In genomic region chr3:100114413-100115030, GRCh38 we compare ENCODE assay signal across 14 cellular contexts. TPM values are rescaled to one million over a fixed set of nuclear protein-coding genes. Genes with fewer than 3 reads are reported as not detected.
DNase-seq lines count a peak whose midpoint lies in the region; ATAC-seq and TF ChIP-seq lines count a peak whose summit lies in the region.
"Had no signal": no experiment of that assay in that cellular context is flagged by ENCODE, and none has a peak within 500 bp of the region (broad histone marks: within the 10 kb centered on the region; RNA-seq: fewer than 3 reads in every experiment).

Gene FILIP1L (minus strand): TSS chr3:100114501.

- ATAC-seq in thoracic aorta (ENCODE audit: insufficient number of reproducible peaks, low FRiP score, low read depth) = no peak
- ATAC-seq in GM21381 (IDR thresholded peaks at IDR 0.05; ENCODE audit: unreplicated experiment) = no peak
- ATAC-seq in GM19035 (IDR thresholded peaks at IDR 0.05; ENCODE audit: unreplicated experiment) = no peak
- ATAC-seq: PC-3 had no signal

- H3K4me3 ChIP-seq in epithelial cell of proximal tubule (ENCODE audit: low read depth, low read length) = no peak within 1 kb of the TSS
- H3K4me3 ChIP-seq in thoracic aorta = no peak within 1 kb of the TSS

- no peak within 1 kb of the TSS for H3K27ac ChIP-seq in thoracic aorta
- H3K27ac ChIP-seq: WERI-Rb-1 had no signal

- peak; percentile 13 for DNase-seq in HuH-7.5 (ENCODE audit: low spot score)
- DNase-seq in epithelial cell of proximal tubule (ENCODE audit: low read depth) = no peak
- no peak for DNase-seq in mesenteric fat pad (ENCODE audit: low spot score)
- DNase-seq in thoracic aorta (ENCODE audit: low spot score) = no peak
- DNase-seq in AG20443 (ENCODE audit: low spot score) = no peak
- no peak for DNase-seq in NCI-H2196 treated with DMSO at 0.1 percent for 48 hours (lab: John Stamatoyannopoulos, UW; ENCODE audit: unreplicated experiment)
- DNase-seq: CD8-positive, alpha-beta memory T cell; mesendoderm; NCI-H2029; WERI-Rb-1 had no signal

- H3K9me3 ChIP-seq in thoracic aorta = no peaks in the 10 kb centered on the region

- no peaks in the 10 kb centered on the region for H3K36me3 ChIP-seq in thoracic aorta
- H3K36me3 ChIP-seq: WERI-Rb-1 had no signal

- H3K4me1 ChIP-seq in thoracic aorta (ENCODE audit: control insufficient read depth in 1 of 2, low read depth in 2 of 2) = peaks cover 7 to 20% of the 10 kb centered on the region in 2 donors

- TF ChIP-seq CTCF in epithelial cell of proximal tubule (conservative IDR thresholded peaks at IDR 0.05; ENCODE audit: low read depth, low read length) (no peak), thoracic aorta (IDR thresholded peaks at IDR 0.05) (no peak)

- no peaks in the 10 kb centered on the region for H3K27me3 ChIP-seq in thoracic aorta (replicated peaks; ENCODE audit: insufficient read depth)

RNA-seq across cellular contexts. Expression of gene FILIP1L, which starts in this region (rescaled TPM):
- total RNA-seq in epithelial cell of proximal tubule (24.1 and 33.4 TPM in 2 replicates), mesenteric fat pad (48.5 TPM), thoracic aorta (100 to 1,000 TPM; 270 to 279 TPM)
- total RNA-seq: HT1080, PC-3 had no signal
